Comparison of ENCODE assay signal across 8 cellular contexts in genomic region chr16:1474796-1475551, GRCh38. TPM values are rescaled to one million over a fixed set of nuclear protein-coding genes. Genes with fewer than 3 reads are reported as not detected.
DNase-seq lines count a peak whose midpoint lies in the region; ATAC-seq, FAIRE-seq and TF ChIP-seq lines count a peak whose summit lies in the region.

Gene CLCN7 (minus strand): TSS chr16:1475028. CDS start chr16:1474974, 54 bp downstream.

- peaks cover 33% of the 10 kb centered on the region for H3K79me2 ChIP-seq in keratinocyte (ENCODE audit: control insufficient read depth, insufficient read depth, low read length)

- TF ChIP-seq CTCF in keratinocyte (optimal IDR thresholded peaks at IDR 0.05 in 1 of 3, IDR thresholded peaks at IDR 0.05 in 1 of 3, conservative IDR thresholded peaks at IDR 0.05 in 1 of 3; ENCODE audit: extremely low read depth in 1 of 3, insufficient read depth in 2 of 3, low read length in 3 of 3): no peak

- H2AFZ ChIP-seq in keratinocyte (ENCODE audit: control insufficient read depth, low read length): peak within 1 kb of the TSS; percentile 65

- peak; percentile 69 for ATAC-seq in GM18861 (IDR thresholded peaks at IDR 0.05; ENCODE audit: unreplicated experiment)
- ATAC-seq in HG03095 (IDR thresholded peaks at IDR 0.05; ENCODE audit: unreplicated experiment): peak; percentile 58
- peak; percentile 91 for ATAC-seq in central memory CD8-positive, alpha-beta T cell (replicated peaks; ENCODE audit: extremely low read depth, poor library complexity, severe bottlenecking)

- H3K4me3 ChIP-seq in keratinocyte (ENCODE audit: control insufficient read depth in 2 of 3, extremely low read depth in 1 of 3, insufficient read depth in 2 of 3, low read depth in 1 of 3, low read length in 3 of 3): peak within 1 kb of the TSS; percentile 67 to 84 (median 76)

- in situ Hi-C loops in ACHN (cut with HindIII; ENCODE audit: low pct_ligation_motif_present, low pct_unique_long_range_greater_than_20kb, low sequenced_read_pairs): no loop called here

- H4K20me1 ChIP-seq in keratinocyte (ENCODE audit: control insufficient read depth, extremely low read depth, insufficient read depth, low read length): no peaks in the 10 kb centered on the region

- H3K27me3 Mint-ChIP-seq in central memory CD8-positive, alpha-beta T cell: no peaks in the 10 kb centered on the region

- peaks cover 14% of the 10 kb centered on the region for H3K4me1 ChIP-seq in keratinocyte (ENCODE audit: control insufficient read depth, extremely low read depth, insufficient read depth, low read length)

- peak within 1 kb of the TSS; percentile 65 for H3K27ac Mint-ChIP-seq in central memory CD8-positive, alpha-beta T cell (ENCODE audit: low read depth)

- DNase-seq in ACHN (peak; percentile 78), NCI-H2196 treated with DMSO at 0.1 percent for 48 hours (lab: John Stamatoyannopoulos, UW; ENCODE audit: unreplicated experiment) (peak; percentile 83), keratinocyte (ENCODE audit: low read depth, low spot score) (peak; percentile 30)
- DNase-seq in activated CD4-positive, CD25-positive, alpha-beta regulatory T cell treated with anti-CD3 and anti-CD28 coated beads, Interleukin-2, amount 50 U/mL, for 72 hours: peak; percentile 92
- DNase-seq in central memory CD8-positive, alpha-beta T cell (ENCODE audit: low spot score in 2 of 2): peak; percentile 66 to 70
- peak; percentile 78 to 87 (median 79) for DNase-seq in stimulated activated CD4-positive, alpha-beta T cell treated with anti-CD3 and anti-CD28 coated beads, Interleukin-12 subunit alpha, Interleukin-12 subunit beta, amount 100 ng/mL, for 48 hours (ENCODE audit: low read depth in 2 of 3, low spot score in 1 of 3)

- H3K4me1 Mint-ChIP-seq in central memory CD8-positive, alpha-beta T cell: peaks cover 23% of the 10 kb centered on the region

- H3K9me3 Mint-ChIP-seq in central memory CD8-positive, alpha-beta T cell: no peaks in the 10 kb centered on the region

- H3K36me3 Mint-ChIP-seq in central memory CD8-positive, alpha-beta T cell (ENCODE audit: insufficient read depth): peaks cover 5% of the 10 kb centered on the region

- H3K9me3 ChIP-seq in keratinocyte (ENCODE audit: control insufficient read depth, low read depth, low read length): no peaks in the 10 kb centered on the region

- H3K9ac ChIP-seq in keratinocyte (ENCODE audit: control insufficient read depth, extremely low read depth, insufficient read depth, low read length): peak within 1 kb of the TSS; percentile 89

- dilution Hi-C loops in keratinocyte (cut with MboI; ENCODE audit: extremely low pct_ligation_motif_present, low sequenced_read_pairs): no loop called here

- H3K27me3 ChIP-seq in keratinocyte (ENCODE audit: control insufficient read depth, extremely low read depth, insufficient read depth, low read length): no peaks in the 10 kb centered on the region

- peak within 1 kb of the TSS; percentile 77 for H3K27ac ChIP-seq in keratinocyte (ENCODE audit: control insufficient read depth, insufficient read depth, low read length)

- H3K4me3 Mint-ChIP-seq in central memory CD8-positive, alpha-beta T cell: peak within 1 kb of the TSS; percentile 72

- no peaks in the 10 kb centered on the region for H3K9me1 ChIP-seq in keratinocyte (ENCODE audit: control insufficient read depth, extremely low read depth, insufficient read depth, low read length)

- H3K4me2 ChIP-seq in keratinocyte (ENCODE audit: control insufficient read depth, extremely low read depth, insufficient read depth, low read depth, low read length): peak within 1 kb of the TSS; percentile 97

- no peak for FAIRE-seq in keratinocyte (lab: Jason Lieb, UNC)

- no peaks in the 10 kb centered on the region for H3K36me3 ChIP-seq in keratinocyte (ENCODE audit: control insufficient read depth in 2 of 2, extremely low read depth in 1 of 2, insufficient read depth in 2 of 2, low read length in 2 of 2)

RNA-seq across cellular contexts. Expression of gene CLCN7, which starts in this region (rescaled TPM):
- polyA plus RNA-seq in keratinocyte: 13.3 to 26.3 TPM (median 23.3 TPM) in 3 replicates
- polyA plus RNA-seq in keratinocyte (2011; ENCODE audit: low read depth): 18.1 TPM
- polyA plus RNA-seq in keratinocyte (2011; cell fraction: cytosol; rRNA removed): 8.3 and 16.4 TPM in 2 replicates
- 97.3 and 129 TPM in 2 replicates for polyA plus RNA-seq in keratinocyte (2011; cell fraction: nucleus; rRNA removed)
- polyA plus RNA-seq in keratinocyte (2012; ENCODE audit: low replicate concordance): 41.2 and 53.1 TPM in 2 replicates
- 35.4 to 43.0 TPM (median 38.5 TPM) in 3 replicates for polyA minus RNA-seq in keratinocyte
- 25.1 TPM for polyA minus RNA-seq in keratinocyte (2011; cell fraction: cytosol; rRNA and poly(A)+ RNA removed)
- 114 and 126 TPM in 2 replicates for polyA minus RNA-seq in keratinocyte (2011; cell fraction: nucleus; rRNA and poly(A)+ RNA removed)

Comparison
In these comparisons a context has a peak if more than half of its experiments do, and no peak if none do; other contexts are left out.
1. Peak in every context shown above with its lines: DNase-seq, ATAC-seq, H3K4me3 ChIP-seq and H3K27ac ChIP-seq.
2. DNase-seq: peak in every context shown above with its lines; median percentile 92 in activated CD4-positive, CD25-positive, alpha-beta regulatory T cell treated with anti-CD3 and anti-CD28 coated beads, Interleukin-2, amount 50 U/mL, for 72 hours; 83 in NCI-H2196 treated with DMSO at 0.1 percent for 48 hours; 79 in stimulated activated CD4-positive, alpha-beta T cell treated with anti-CD3 and anti-CD28 coated beads, Interleukin-12 subunit alpha, Interleukin-12 subunit beta, amount 100 ng/mL, for 48 hours; 78 in ACHN; 68 in central memory CD8-positive, alpha-beta T cell; 30 in keratinocyte.